In the genomic region with DNA sequence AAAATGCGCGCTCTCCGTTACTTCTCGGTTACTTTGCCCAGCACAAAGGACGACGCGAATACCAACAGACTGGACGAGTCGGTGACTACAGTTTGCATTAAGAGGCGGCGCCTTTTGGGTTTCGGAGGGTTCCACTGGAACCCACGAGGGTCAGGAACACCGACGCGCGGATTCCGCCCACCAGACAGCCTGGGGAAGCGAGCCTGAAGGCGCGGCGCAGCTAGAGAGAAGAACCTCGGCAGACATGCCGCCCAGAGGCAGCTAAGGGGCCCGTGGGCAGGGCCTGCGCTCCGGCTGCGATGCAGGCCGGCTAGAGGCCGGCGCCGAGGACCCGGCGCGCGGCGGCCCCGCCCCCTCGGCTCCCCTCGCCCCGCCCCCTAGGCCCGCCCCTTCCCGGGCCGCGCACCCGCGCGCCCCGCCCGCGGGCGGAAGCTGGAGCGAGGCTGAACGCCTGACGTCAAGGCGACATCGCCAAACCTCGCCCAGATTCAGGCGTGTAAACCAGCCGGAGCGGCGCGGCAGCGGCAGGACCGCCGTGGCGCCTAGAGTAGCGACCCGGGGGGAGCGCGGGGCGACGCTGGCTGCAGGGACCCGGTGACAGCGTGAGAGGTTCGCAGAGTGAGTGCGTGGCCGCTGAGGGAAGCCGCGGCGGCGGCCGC, we compare ENCODE assay signal across 1 cellular context.
A peak's percentile ranks its signal among the peaks of the same experiment; 100 is the strongest.
TF ChIP-seq lines count a peak whose summit lies in the region.

Gene RAP1B (plus strand): TSS at position 465 of the 659 bp plus-strand sequence. CDS start 37,826 bp downstream, outside the sequence.

TF ChIP-seq in K562, 482 proteins besides CTCF, POLR2A, EP300 and RAD21 (continued from another document and continues in another):
- TF ChIP-seq RBM14 (IDR thresholded peaks at IDR 0.05; ENCODE audit: borderline replicate concordance, insufficient read depth, low read depth, low read length) (no peak), TCFL5 (CRISPR knock-in tag; conservative IDR thresholded peaks at IDR 0.05) (no peak), XRCC5 (IDR thresholded peaks at IDR 0.05; ENCODE audit: low read depth, low read length) (no peak), MIER1 (IDR thresholded peaks at IDR 0.05; ENCODE audit: low read depth) (no peak), HLTF (IDR thresholded peaks at IDR 0.05) (no peak), NFXL1 (CRISPR knock-in tag; IDR thresholded peaks at IDR 0.05) (no peak), ZBTB1 (CRISPR knock-in tag; IDR thresholded peaks at IDR 0.05; ENCODE audit: borderline replicate concordance, low read depth) (no peak), ZNF561 (CRISPR knock-in tag; conservative IDR thresholded peaks at IDR 0.05) (no peak), FUS (optimal IDR thresholded peaks at IDR 0.05; ENCODE audit: low read depth, low read length) (no peak), STAT5B (CRISPR knock-in tag; IDR thresholded peaks at IDR 0.05) (no peak), CEBPG (CRISPR knock-in tag; IDR thresholded peaks at IDR 0.05) (no peak), CEBPG (tag; conservative IDR thresholded peaks at IDR 0.05 in 1 of 2, IDR thresholded peaks at IDR 0.05 in 1 of 2) (no peak), PRMT5 (CRISPR knock-in tag; IDR thresholded peaks at IDR 0.05) (no peak), CHD1 (IDR thresholded peaks at IDR 0.05; ENCODE audit: low read length) (no peak), SAP30 (IDR thresholded peaks at IDR 0.05; ENCODE audit: borderline replicate concordance, insufficient read depth, low read depth, low read length, poor library complexity, severe bottlenecking) (peak; percentile 68), PCBP2 (IDR thresholded peaks at IDR 0.05; ENCODE audit: low read depth, low read length, poor library complexity, severe bottlenecking) (no peak), CUX1 (CRISPR knock-in tag; IDR thresholded peaks at IDR 0.05) (no peak), FOSL1 (tag; conservative IDR thresholded peaks at IDR 0.05) (no peak), PHB2 (IDR thresholded peaks at IDR 0.05; ENCODE audit: low read depth) (no peak), CBX2 (IDR thresholded peaks at IDR 0.05; ENCODE audit: insufficient read depth, low read length, poor library complexity, severe bottlenecking) (no peak), ATF7 (IDR thresholded peaks at IDR 0.05) (peak; percentile 46; the same call in 1 of the 2 replicates), TEAD1 (CRISPR knock-in tag; IDR thresholded peaks at IDR 0.05) (peak in 1 of 2 experiments; percentile 62; a peak in 1 of 4 replicates), PPARD (CRISPR knock-in tag; IDR thresholded peaks at IDR 0.05) (no peak), SIN3A (IDR thresholded peaks at IDR 0.05; ENCODE audit: borderline replicate concordance in 2 of 2, control insufficient read depth in 1 of 2, low read depth in 2 of 2, low read length in 2 of 2) (peak in 1 of 2 experiments; percentile 63; a peak in 2 of 4 replicates), POLR2B (IDR thresholded peaks at IDR 0.05; ENCODE audit: low read depth, partially characterized antibody) (peak; percentile 84), MAFF (IDR thresholded peaks at IDR 0.05; ENCODE audit: low read length) (no peak), SIN3B (IDR thresholded peaks at IDR 0.05; ENCODE audit: low read depth) (no peak), RREB1 (CRISPR knock-in tag; IDR thresholded peaks at IDR 0.05) (no peak), PHF8 (IDR thresholded peaks at IDR 0.05; ENCODE audit: borderline replicate concordance, low read length) (peak; percentile 91), ZC3H4 (CRISPR knock-in tag; IDR thresholded peaks at IDR 0.05; ENCODE audit: borderline replicate concordance) (no peak), ZNF583 (CRISPR knock-in tag; IDR thresholded peaks at IDR 0.05) (no peak), NCOA2 (IDR thresholded peaks at IDR 0.05; ENCODE audit: partially characterized antibody in 2 of 2) (no peak), ZNF175 (CRISPR knock-in tag; IDR thresholded peaks at IDR 0.05; ENCODE audit: low read depth) (0 out of 2 replicates have a peak, but pooled peaks have one; percentile 57), SMAD2 (IDR thresholded peaks at IDR 0.05; ENCODE audit: low read depth, low read length) (no peak), ZNF174 (CRISPR knock-in tag; IDR thresholded peaks at IDR 0.05) (no peak), ZNF586 (CRISPR knock-in tag; conservative IDR thresholded peaks at IDR 0.05) (no peak), MXD1 (CRISPR knock-in tag; IDR thresholded peaks at IDR 0.05; ENCODE audit: borderline replicate concordance, poor library complexity, severe bottlenecking) (no peak), NUFIP1 (IDR thresholded peaks at IDR 0.05; ENCODE audit: partially characterized antibody) (no peak), ETS2 (tag; IDR thresholded peaks at IDR 0.05; ENCODE audit: borderline replicate concordance, poor library complexity, severe bottlenecking) (no peak)
- TF ChIP-seq, protein P1, sequence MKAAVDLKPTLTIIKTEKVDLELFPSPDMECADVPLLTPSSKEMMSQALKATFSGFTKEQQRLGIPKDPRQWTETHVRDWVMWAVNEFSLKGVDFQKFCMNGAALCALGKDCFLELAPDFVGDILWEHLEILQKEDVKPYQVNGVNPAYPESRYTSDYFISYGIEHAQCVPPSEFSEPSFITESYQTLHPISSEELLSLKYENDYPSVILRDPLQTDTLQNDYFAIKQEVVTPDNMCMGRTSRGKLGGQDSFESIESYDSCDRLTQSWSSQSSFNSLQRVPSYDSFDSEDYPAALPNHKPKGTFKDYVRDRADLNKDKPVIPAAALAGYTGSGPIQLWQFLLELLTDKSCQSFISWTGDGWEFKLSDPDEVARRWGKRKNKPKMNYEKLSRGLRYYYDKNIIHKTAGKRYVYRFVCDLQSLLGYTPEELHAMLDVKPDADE (conservative IDR thresholded peaks at IDR 0.05; ENCODE audit: control insufficient read depth, low read depth, low read length), result peak; percentile 68; the same call in 1 of the 2 replicates
- TF ChIP-seq, protein P2, sequence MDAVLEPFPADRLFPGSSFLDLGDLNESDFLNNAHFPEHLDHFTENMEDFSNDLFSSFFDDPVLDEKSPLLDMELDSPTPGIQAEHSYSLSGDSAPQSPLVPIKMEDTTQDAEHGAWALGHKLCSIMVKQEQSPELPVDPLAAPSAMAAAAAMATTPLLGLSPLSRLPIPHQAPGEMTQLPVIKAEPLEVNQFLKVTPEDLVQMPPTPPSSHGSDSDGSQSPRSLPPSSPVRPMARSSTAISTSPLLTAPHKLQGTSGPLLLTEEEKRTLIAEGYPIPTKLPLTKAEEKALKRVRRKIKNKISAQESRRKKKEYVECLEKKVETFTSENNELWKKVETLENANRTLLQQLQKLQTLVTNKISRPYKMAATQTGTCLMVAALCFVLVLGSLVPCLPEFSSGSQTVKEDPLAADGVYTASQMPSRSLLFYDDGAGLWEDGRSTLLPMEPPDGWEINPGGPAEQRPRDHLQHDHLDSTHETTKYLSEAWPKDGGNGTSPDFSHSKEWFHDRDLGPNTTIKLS (IDR thresholded peaks at IDR 0.05; ENCODE audit: borderline replicate concordance, low read depth), result peak; percentile 29; the same call in 1 of the 2 replicates
- TF ChIP-seq, protein P3, sequence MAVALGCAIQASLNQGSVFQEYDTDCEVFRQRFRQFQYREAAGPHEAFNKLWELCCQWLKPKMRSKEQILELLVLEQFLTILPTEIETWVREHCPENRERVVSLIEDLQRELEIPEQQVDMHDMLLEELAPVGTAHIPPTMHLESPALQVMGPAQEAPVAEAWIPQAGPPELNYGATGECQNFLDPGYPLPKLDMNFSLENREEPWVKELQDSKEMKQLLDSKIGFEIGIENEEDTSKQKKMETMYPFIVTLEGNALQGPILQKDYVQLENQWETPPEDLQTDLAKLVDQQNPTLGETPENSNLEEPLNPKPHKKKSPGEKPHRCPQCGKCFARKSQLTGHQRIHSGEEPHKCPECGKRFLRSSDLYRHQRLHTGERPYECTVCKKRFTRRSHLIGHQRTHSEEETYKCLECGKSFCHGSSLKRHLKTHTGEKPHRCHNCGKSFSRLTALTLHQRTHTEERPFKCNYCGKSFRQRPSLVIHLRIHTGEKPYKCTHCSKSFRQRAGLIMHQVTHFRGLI (CRISPR knock-in tag; IDR thresholded peaks at IDR 0.05), result no peak
- TF ChIP-seq, protein P4, sequence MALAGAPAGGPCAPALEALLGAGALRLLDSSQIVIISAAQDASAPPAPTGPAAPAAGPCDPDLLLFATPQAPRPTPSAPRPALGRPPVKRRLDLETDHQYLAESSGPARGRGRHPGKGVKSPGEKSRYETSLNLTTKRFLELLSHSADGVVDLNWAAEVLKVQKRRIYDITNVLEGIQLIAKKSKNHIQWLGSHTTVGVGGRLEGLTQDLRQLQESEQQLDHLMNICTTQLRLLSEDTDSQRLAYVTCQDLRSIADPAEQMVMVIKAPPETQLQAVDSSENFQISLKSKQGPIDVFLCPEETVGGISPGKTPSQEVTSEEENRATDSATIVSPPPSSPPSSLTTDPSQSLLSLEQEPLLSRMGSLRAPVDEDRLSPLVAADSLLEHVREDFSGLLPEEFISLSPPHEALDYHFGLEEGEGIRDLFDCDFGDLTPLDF (CRISPR knock-in tag; IDR thresholded peaks at IDR 0.05), result no peak
